ENCODE assay signal across 19 cellular contexts in the genomic region with DNA sequence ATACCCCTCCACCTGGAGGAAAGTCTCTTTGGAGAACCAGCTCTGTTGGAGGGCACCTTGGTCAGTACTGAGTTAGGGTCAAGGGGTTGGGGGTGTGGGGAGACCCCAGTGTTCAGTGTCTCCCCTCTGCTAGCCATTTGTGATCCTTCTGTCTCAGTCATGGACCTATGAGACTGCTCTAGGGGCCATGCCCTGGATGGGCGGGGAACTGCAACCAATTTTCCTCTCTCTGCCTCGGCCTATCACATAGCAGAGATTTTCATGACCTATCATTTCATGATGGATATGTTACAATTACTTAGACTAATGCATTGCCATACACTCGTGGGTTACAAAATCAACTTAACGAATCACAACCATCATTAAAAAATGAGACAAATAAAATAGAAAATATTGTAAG. TPM values are rescaled to one million over a fixed set of nuclear protein-coding genes. Genes with fewer than 3 reads are reported as not detected.
DNase-seq lines count a peak whose midpoint lies in the region; ATAC-seq and TF ChIP-seq lines count a peak whose summit lies in the region.
"Had no signal": no experiment of that assay in that cellular context is flagged by ENCODE, and none has a peak within 500 bp of the region (broad histone marks: within the 10 kb centered on the region; RNA-seq: fewer than 3 reads in every experiment).

No MANE protein-coding gene starts in this region.

- H3K4ac ChIP-seq in H9 (ENCODE audit: low read depth, low read length): no peak overlapping the region

- H3K27ac Mint-ChIP-seq in H9: no peak overlapping the region; a peak in 1 of 7 replicates
- H3K27ac Mint-ChIP-seq in WTC11: no peak overlapping the region
- H3K27ac Mint-ChIP-seq: CD4-positive, alpha-beta T cell had no signal

- TF ChIP-seq POLR2A in spleen (IDR thresholded peaks at IDR 0.05): no peak

- no peak overlapping the region for H2BK15ac ChIP-seq in H9 (ENCODE audit: low read depth, low read length)

- BruUV-seq in A673 (replicated peaks; lab: Mats Ljungman, UMichigan): no TSS peak

- no peak overlapping the region for H3K23ac ChIP-seq in H9 (ENCODE audit: insufficient read length, low read depth, low read length)

- no peak overlapping the region for H2BK5ac ChIP-seq in H9 (ENCODE audit: insufficient read length, low read length)

- H3T11ph ChIP-seq in H9 (ENCODE audit: low read length): no peak overlapping the region

- intact Hi-C loops in cardiac septum (cut with DNase I): no loop called here
- intact Hi-C loops in left ventricle myocardium superior (cut with micrococcal nuclease): no loop called here
- intact Hi-C loops in spleen (cut with DNase I; ENCODE audit: low total_unique reads): no loop called here
- intact Hi-C loops in A673 (cut with micrococcal nuclease; ENCODE audit: unreplicated experiment): no loop called here

- POLR2A ChIA-PET in WTC11 (lab: Charles Lee): no interaction called here
- POLR2A ChIA-PET in A673 (lab: Charles Lee; ENCODE audit: low non-redundant PET): no interaction called here

- ATAC-seq in left ventricle myocardium superior (no peak), WTC11 (peak; percentile 71), HG03342 (IDR thresholded peaks at IDR 0.05; ENCODE audit: unreplicated experiment) (no peak)
- ATAC-seq: PC-3 had no signal

- no peaks in the 10 kb centered on the region for H3K79me1 ChIP-seq in H9 (ENCODE audit: insufficient read depth, low read depth, low read length, poor library complexity, severe bottlenecking)

- H3K14ac ChIP-seq in H9 (ENCODE audit: insufficient read depth, low read length): no peak overlapping the region

- no peak overlapping the region for H2BK120ac ChIP-seq in H9 (ENCODE audit: low read depth, low read length, poor library complexity, severe bottlenecking)

- peak; percentile 35; the same call in 2 of the 3 replicates for TF ChIP-seq CTCF in H9 (conservative IDR thresholded peaks at IDR 0.05)
- TF ChIP-seq CTCF in WTC11 (IDR thresholded peaks at IDR 0.05): no peak
- no peak for TF ChIP-seq CTCF in spleen (IDR thresholded peaks at IDR 0.05 in 8 of 11, conservative IDR thresholded peaks at IDR 0.05 in 3 of 11)
- TF ChIP-seq CTCF in A673 (conservative IDR thresholded peaks at IDR 0.05; ENCODE audit: low read depth, low read length): no peak

- H3K4me2 ChIP-seq in H9 (ENCODE audit: insufficient read depth, insufficient read length, low read length): no peak overlapping the region

- no peak overlapping the region for H2AK5ac ChIP-seq in H9 (ENCODE audit: insufficient read length, low read length)

- no peak overlapping the region for H2BK20ac ChIP-seq in H9 (ENCODE audit: low read depth, low read length, poor library complexity, severe bottlenecking)

- peaks cover 14% of the 10 kb centered on the region for H3K27me3 Mint-ChIP-seq in H9 (ENCODE audit: low read depth)
- H3K27me3 Mint-ChIP-seq in WTC11 (ENCODE audit: low read depth): no peaks in the 10 kb centered on the region; the same call in 1 of the 2 replicates

- no peaks in the 10 kb centered on the region for H3K9me3 ChIP-seq in H9 (ENCODE audit: control insufficient read depth, low read depth, low read length)
- H3K9me3 ChIP-seq in spleen: no peaks in the 10 kb centered on the region
- no peaks in the 10 kb centered on the region for H3K9me3 ChIP-seq in A673 (ENCODE audit: low read depth, low read length, poor library complexity, severe bottlenecking)

- H3K56ac ChIP-seq in H9 (ENCODE audit: insufficient read length, low read depth, low read length): no peak overlapping the region

- H3K36me3 Mint-ChIP-seq in H9 (ENCODE audit: insufficient read depth in 1 of 3, low read depth in 3 of 3): peaks cover 0 to 3% (median 0%) of the 10 kb centered on the region in 3 experiments; a peak in 1 of 7 replicates
- no peaks in the 10 kb centered on the region for H3K36me3 Mint-ChIP-seq in WTC11

- H3K27me3 ChIP-seq in H9 (ENCODE audit: insufficient read depth, low read length) (no peaks in the 10 kb centered on the region), spleen (replicated peaks in 1 of 7) (peaks cover 0 to 38% (median 0%) of the 10 kb centered on the region in 7 donors), A673 (replicated peaks; ENCODE audit: insufficient read depth, low read depth, low read length, poor library complexity) (no peaks in the 10 kb centered on the region)

- no CpG with 5 or more reads among the region's 4 CpGs for WGBS in H9 (ENCODE audit: extremely low coverage, insufficient read length, low lambda C conversion rate)
- 81 to 89% (median 87%) methylated on average over 4 of the region's 4 CpGs for WGBS in spleen, 5 donors

- H4K5ac ChIP-seq in H9 (ENCODE audit: insufficient read length, low read depth, low read length): no peak overlapping the region

- DNase-seq in cardiac septum (ENCODE audit: low spot score) (peak; percentile 36), left ventricle myocardium superior (no peak), H9 (no peak), WTC11 (ENCODE audit: low spot score) (no peak), spleen (peak; percentile 21), A673 (ENCODE audit: low spot score) (no peak)
- DNase-seq: CD4-positive, alpha-beta T cell; DMS79 treated with DMSO at 0.1 percent for 48 hours; GDM1; GOT3; NCI-H1417; NCI-H187 treated with DMSO at 0.1 percent for 48 hours; NCI-H2171; NCI-H446; NCI-H69; PC-3 had no signal

- H3K4me3 Mint-ChIP-seq in H9: no peak overlapping the region
- no peak overlapping the region for H3K4me3 Mint-ChIP-seq in WTC11
- H3K4me3 Mint-ChIP-seq: CD4-positive, alpha-beta T cell had no signal

- H3K79me2 ChIP-seq in H9 (ENCODE audit: insufficient read depth, low read length): no peaks in the 10 kb centered on the region

- H3K4me1 Mint-ChIP-seq in H9 (peaks cover 0 to 6% of the 10 kb centered on the region in 2 experiments; a peak in 2 of 4 replicates), WTC11 (peaks cover 3% of the 10 kb centered on the region; the same call in 1 of the 2 replicates)

- no peak overlapping the region for H4K91ac ChIP-seq in H9 (ENCODE audit: insufficient read length, low read depth, low read length)

- no peak overlapping the region for H2BK12ac ChIP-seq in H9 (ENCODE audit: insufficient read length, low read depth, low read length)

- H3K4me1 ChIP-seq in H9 (ENCODE audit: insufficient read depth, low read length) (no peaks in the 10 kb centered on the region), spleen (no peaks in the 10 kb centered on the region), A673 (ENCODE audit: insufficient read depth, low read length, poor library complexity, severe bottlenecking) (no peaks in the 10 kb centered on the region)

- H2AFZ ChIP-seq in H9 (ENCODE audit: low read length): no peak overlapping the region

- no peak overlapping the region for H4K8ac ChIP-seq in H9 (replicated peaks; ENCODE audit: insufficient read length, low read depth, low read length)

- H3K23me2 ChIP-seq in H9 (ENCODE audit: insufficient read length, low read depth, low read length, poor library complexity, severe bottlenecking): no peaks in the 10 kb centered on the region

- no peak overlapping the region for H3K27ac ChIP-seq in H9 (ENCODE audit: insufficient read length, low read depth, low read length)
- no peak overlapping the region for H3K27ac ChIP-seq in spleen
- no peak overlapping the region for H3K27ac ChIP-seq in A673 (ENCODE audit: low read depth, low read length, poor library complexity, severe bottlenecking)
- H3K27ac ChIP-seq: RWPE1 had no signal

- H3K4me3 ChIP-seq in spleen (no peak overlapping the region), A673 (ENCODE audit: low read depth, low read length, poor library complexity, severe bottlenecking) (no peak overlapping the region)

- CTCF ChIA-PET in WTC11 (lab: Charles Lee) (interaction anchor here (1.9 kb wide), 1 partner anchor 10 kb away, joined by 10 read pairs; no protein-coding TSS in a partner anchor), A673 (lab: Charles Lee) (no interaction called here)

- no peak overlapping the region for H3K9ac ChIP-seq in H9 (ENCODE audit: extremely low read depth, insufficient read length, low read length)

- no peak overlapping the region for H3K18ac ChIP-seq in H9 (ENCODE audit: insufficient read length, low read depth, low read length)

- no peaks in the 10 kb centered on the region for H3K9me3 Mint-ChIP-seq in H9
- no peaks in the 10 kb centered on the region for H3K9me3 Mint-ChIP-seq in WTC11
- H3K9me3 Mint-ChIP-seq: CD4-positive, alpha-beta T cell had no signal

- no peaks in the 10 kb centered on the region for H4K20me1 ChIP-seq in H9 (ENCODE audit: control insufficient read depth, insufficient read depth, insufficient read length)

- no peaks in the 10 kb centered on the region for H3K36me3 ChIP-seq in spleen
- H3K36me3 ChIP-seq in A673 (ENCODE audit: insufficient read depth, low read length, poor library complexity, severe bottlenecking): no peaks in the 10 kb centered on the region

TF ChIP-seq in WTC11, 78 proteins besides CTCF, POLR2A, EP300 and RAD21 (continues in another document):
- TF ChIP-seq ZNF121 (CRISPR knock-in tag; IDR thresholded peaks at IDR 0.05) (no peak), NFATC4 (CRISPR knock-in tag; IDR thresholded peaks at IDR 0.05) (no peak), FOXK1 (CRISPR knock-in tag; IDR thresholded peaks at IDR 0.05) (no peak), ZNF396 (CRISPR knock-in tag; IDR thresholded peaks at IDR 0.05; ENCODE audit: borderline replicate concordance) (no peak), RORB (CRISPR knock-in tag; IDR thresholded peaks at IDR 0.05) (no peak), HMGA2 (CRISPR knock-in tag; IDR thresholded peaks at IDR 0.05) (no peak), RELA (CRISPR knock-in tag; IDR thresholded peaks at IDR 0.05; ENCODE audit: borderline replicate concordance) (no peak), OVOL2 (CRISPR knock-in tag; IDR thresholded peaks at IDR 0.05; ENCODE audit: borderline replicate concordance) (no peak)
- TF ChIP-seq, protein P1, sequence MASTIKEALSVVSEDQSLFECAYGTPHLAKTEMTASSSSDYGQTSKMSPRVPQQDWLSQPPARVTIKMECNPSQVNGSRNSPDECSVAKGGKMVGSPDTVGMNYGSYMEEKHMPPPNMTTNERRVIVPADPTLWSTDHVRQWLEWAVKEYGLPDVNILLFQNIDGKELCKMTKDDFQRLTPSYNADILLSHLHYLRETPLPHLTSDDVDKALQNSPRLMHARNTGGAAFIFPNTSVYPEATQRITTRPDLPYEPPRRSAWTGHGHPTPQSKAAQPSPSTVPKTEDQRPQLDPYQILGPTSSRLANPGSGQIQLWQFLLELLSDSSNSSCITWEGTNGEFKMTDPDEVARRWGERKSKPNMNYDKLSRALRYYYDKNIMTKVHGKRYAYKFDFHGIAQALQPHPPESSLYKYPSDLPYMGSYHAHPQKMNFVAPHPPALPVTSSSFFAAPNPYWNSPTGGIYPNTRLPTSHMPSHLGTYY (CRISPR knock-in tag; IDR thresholded peaks at IDR 0.05): no peak

RNA-seq across cellular contexts. Expression of gene OTOG, which starts 7.4 kb away (rescaled TPM):
- total RNA-seq in cardiac septum (not detected), left ventricle myocardium superior (not detected), H9 (2021) (0.35 and 0.86 TPM in 2 replicates), WTC11 (2021) (1.4 to 3.5 TPM (median 2.1 TPM) in 3 replicates), spleen (not detected), A673 (2021) (not detected in 2 replicates)
- not detected for polyA plus RNA-seq in spleen
- total RNA-seq: CD4-positive, alpha-beta T cell; HT-29; PC-3 had no signal

RNA-seq across cellular contexts. Expression of gene USH1C, which starts 10.3 kb away (rescaled TPM):
- not detected for total RNA-seq in cardiac septum
- 1.3 TPM for total RNA-seq in left ventricle myocardium superior
- 1.0 and 1.5 TPM in 2 replicates for total RNA-seq in H9 (2021)
- 3.3 to 3.9 TPM (median 3.7 TPM) in 3 replicates for total RNA-seq in WTC11 (2021)
- not detected for total RNA-seq in spleen
- under 1 TPM in 1 of 3 donors, not detected in 2; 0.12 TPM for polyA plus RNA-seq in spleen
- not detected in 2 replicates for total RNA-seq in A673 (2021)
- total RNA-seq: CD4-positive, alpha-beta T cell; PC-3 had no signal

Comparison
In these comparisons a context has a peak if more than half of its experiments do, and no peak if none do; other contexts are left out.
1. DNase-seq: peak in cardiac septum (single experiment) and spleen (single experiment); none in left ventricle myocardium superior (single experiment), H9 (single experiment), WTC11 (single experiment) and A673 (single experiment).